ENCODE assay signal across 8 cellular contexts in the genomic region with DNA sequence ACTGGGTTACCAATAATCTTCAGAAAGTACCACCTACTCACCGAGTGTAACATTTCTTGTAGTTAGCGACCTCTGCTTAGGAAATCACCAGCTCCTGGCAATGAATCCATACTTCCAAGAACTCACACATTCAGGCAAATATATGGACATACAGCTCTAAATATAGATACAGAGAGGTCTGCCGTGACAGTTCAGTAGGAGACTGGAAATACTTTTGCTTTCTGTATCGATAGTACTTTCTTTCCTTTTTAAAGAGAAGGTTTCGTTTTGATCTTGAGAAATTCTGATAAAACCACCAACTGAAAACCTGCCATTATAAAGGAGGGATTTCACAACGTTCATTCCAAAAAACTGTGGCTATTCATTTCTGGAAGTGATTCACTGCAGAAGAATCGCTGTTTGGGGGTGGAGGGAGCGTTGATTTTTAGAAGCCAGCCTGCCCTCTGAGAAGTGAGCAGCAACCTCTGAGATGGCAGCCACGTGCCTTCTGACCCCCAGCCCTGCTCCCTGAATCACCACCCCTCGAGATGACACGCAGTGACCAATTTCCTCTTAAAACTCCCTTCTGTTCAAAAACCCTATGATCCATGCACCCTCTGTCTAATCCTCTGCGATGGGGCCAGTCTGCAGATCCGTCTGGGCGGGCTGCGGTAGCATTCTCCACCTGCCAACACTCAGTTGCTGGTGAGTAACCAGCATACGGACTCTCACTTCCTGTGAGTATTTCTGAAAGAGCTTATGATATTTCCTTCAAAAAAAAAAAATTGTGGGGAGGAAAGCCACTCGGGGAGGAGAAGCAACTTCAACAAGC.
DNase-seq lines count a peak whose midpoint lies in the region; ATAC-seq and TF ChIP-seq lines count a peak whose summit lies in the region.

No MANE protein-coding gene starts in this region.

- H3K4me3 ChIP-seq in neural progenitor cell (no peak overlapping the region), subcutaneous abdominal adipose tissue (ENCODE audit: low read depth in 1 of 5, low read length in 5 of 5) (peak overlapping the region; percentile 60 to 75 (median 64))

- H3K27me3 ChIP-seq in neural progenitor cell, result peaks cover 46% of the 10 kb centered on the region
- H3K27me3 ChIP-seq in subcutaneous abdominal adipose tissue (ENCODE audit: control insufficient read depth in 5 of 5, insufficient read depth in 4 of 5, low read length in 5 of 5), result no peaks in the 10 kb centered on the region

- H3K4me1 ChIP-seq in neural progenitor cell, result peaks cover 27% of the 10 kb centered on the region
- peaks cover 2 to 58% (median 38%) of the 10 kb centered on the region in 5 donors for H3K4me1 ChIP-seq in subcutaneous abdominal adipose tissue (ENCODE audit: control insufficient read depth in 5 of 5, insufficient read depth in 5 of 5, low read length in 5 of 5)

- H3K27ac Mint-ChIP-seq in neural progenitor cell, result no peak overlapping the region

- H3K9me3 ChIP-seq in neural progenitor cell (ENCODE audit: low read depth), result no peaks in the 10 kb centered on the region
- no peaks in the 10 kb centered on the region for H3K9me3 ChIP-seq in subcutaneous abdominal adipose tissue (ENCODE audit: control insufficient read depth in 5 of 5, low read length in 5 of 5)

- H3K36me3 ChIP-seq in neural progenitor cell (no peaks in the 10 kb centered on the region), subcutaneous abdominal adipose tissue (ENCODE audit: control insufficient read depth in 5 of 5, insufficient read depth in 5 of 5, low read length in 5 of 5) (peaks cover 0 to 4% (median 0%) of the 10 kb centered on the region in 5 donors)

- no peaks in the 10 kb centered on the region for H3F3A ChIP-seq in neural progenitor cell (ENCODE audit: low read depth)

- H3K79me2 ChIP-seq in neural progenitor cell (ENCODE audit: low read depth), result no peaks in the 10 kb centered on the region

- peak; percentile 80 for ATAC-seq in GM18508 (IDR thresholded peaks at IDR 0.05; ENCODE audit: insufficient read depth, unreplicated experiment)
- peak; percentile 90 for ATAC-seq in HG02870 (IDR thresholded peaks at IDR 0.05; ENCODE audit: unreplicated experiment)

- peaks cover 29% of the 10 kb centered on the region for H3K27me3 Mint-ChIP-seq in neural progenitor cell (ENCODE audit: insufficient read depth, low read depth)

- no peaks in the 10 kb centered on the region for H3K9me3 Mint-ChIP-seq in neural progenitor cell

- H3K27ac ChIP-seq in neural progenitor cell (no peak overlapping the region), subcutaneous abdominal adipose tissue (ENCODE audit: low read depth, low read length) (peak overlapping the region; percentile 89)

- DNase-seq in NCI-H526 treated with DMSO at 0.1 percent for 48 hours (lab: John Stamatoyannopoulos, UW), result peak; percentile 24
- DNase-seq in activated CD8-positive, alpha-beta memory T cell treated with anti-CD3 and anti-CD28 coated beads for 48 hours (ENCODE audit: low read depth in 2 of 3, low spot score in 2 of 3), result peak in 2 of 3 experiments; percentile 71 to 74
- DNase-seq in epidermal melanocyte (ENCODE audit: insufficient read length, low spot score), result peak; percentile 48
- DNase-seq in neural progenitor cell (ENCODE audit: low spot score), result peak; percentile 41
- DNase-seq in NCI-H1105 treated with DMSO at 0.1 percent for 48 hours (lab: John Stamatoyannopoulos, UW), result no peak

- no peak for TF ChIP-seq CTCF in neural progenitor cell (IDR thresholded peaks at IDR 0.05)

- no peaks in the 10 kb centered on the region for H4K20me1 ChIP-seq in neural progenitor cell (ENCODE audit: low read depth)

- peak overlapping the region; percentile 72 for H3K4me3 Mint-ChIP-seq in neural progenitor cell

- H3K9ac ChIP-seq in neural progenitor cell (no peak overlapping the region), subcutaneous abdominal adipose tissue (ENCODE audit: low read length in 5 of 5) (peak overlapping the region in 4 of 5 donors; percentile 65 to 92 (median 78))

- H2AFZ ChIP-seq in neural progenitor cell (replicated peaks), result no peak overlapping the region

- H3K4me1 Mint-ChIP-seq in neural progenitor cell, result peaks cover 43% of the 10 kb centered on the region

- peak overlapping the region; percentile 55 for H3K4me2 ChIP-seq in neural progenitor cell

- H3K36me3 Mint-ChIP-seq in neural progenitor cell, result no peaks in the 10 kb centered on the region
